ENCODE assay signal across 8 cellular contexts in the genomic region with DNA sequence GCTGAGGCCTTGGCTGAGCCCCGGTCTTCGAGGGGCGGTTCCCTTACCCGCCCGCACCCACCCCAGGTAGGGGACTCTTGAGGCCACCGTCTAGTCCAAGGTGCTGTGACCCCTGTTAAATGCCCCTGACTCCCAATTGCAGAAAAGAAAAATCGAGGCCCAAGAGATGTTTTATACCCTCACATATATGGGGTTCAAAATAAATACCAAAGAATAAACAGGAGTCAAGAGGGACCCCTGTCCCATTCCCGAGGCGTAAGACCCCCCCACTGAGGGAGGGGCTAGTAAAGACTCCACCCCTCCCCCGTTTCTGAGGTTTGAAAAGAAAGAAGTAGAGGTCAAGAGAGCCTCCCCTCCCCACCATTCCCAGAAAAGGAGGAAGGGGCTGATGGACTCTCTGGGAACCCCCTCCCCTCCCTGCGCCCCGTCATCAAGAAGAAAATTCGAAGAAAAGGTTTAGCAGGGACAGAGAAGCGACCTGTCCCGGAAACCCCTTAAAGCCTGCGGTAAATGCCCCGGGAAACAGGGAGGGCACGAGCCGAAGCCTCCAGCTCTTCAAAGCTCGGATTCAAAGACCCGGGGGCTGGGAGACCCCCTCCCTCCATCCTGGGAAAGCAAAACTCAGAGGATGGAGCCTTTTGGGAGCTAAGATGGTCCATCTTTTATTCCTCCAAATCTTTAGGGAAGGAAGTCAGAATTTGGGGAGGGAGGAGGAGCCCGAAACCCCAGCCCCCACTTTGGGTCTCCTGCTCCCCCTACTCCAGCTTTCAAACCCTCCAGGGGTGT. TPM values are rescaled to one million over a fixed set of nuclear protein-coding genes. Genes with fewer than 3 reads are reported as not detected.
A peak's percentile ranks its signal among the peaks of the same experiment; 100 is the strongest.
DNase-seq lines count a peak whose midpoint lies in the region; ATAC-seq and TF ChIP-seq lines count a peak whose summit lies in the region.

No MANE protein-coding gene starts in this region.

- peaks cover 0 to 4% of the 10 kb centered on the region in 2 donors for H3K36me3 Mint-ChIP-seq in CD4-positive, alpha-beta memory T cell
- H3K36me3 Mint-ChIP-seq in T-helper 2 cell treated with Interferon-gamma antibody and Interleukin-4, amounts not matched to agents 5 μg/mL and 100 μg/mL, for 36 hours (ENCODE audit: low read depth) = peaks cover 4% of the 10 kb centered on the region

- POLR2A ChIA-PET in CD4-positive, alpha-beta memory T cell (lab: Charles Lee; ENCODE audit: partially characterized antibody) = interaction anchor here (0.8 to 5.3 kb wide), 17 partner anchors 12 to 221 kb away, joined by 3 to 78 read pairs (median 4); a partner anchor contains a TSS

- WGBS in mesodermal cell (ENCODE audit: insufficient coverage in 2 of 2), 2 experiments = 0 to 2% methylated on average over 6 to 8 of the region's 22 CpGs

- peak overlapping the region; percentile 91 to 98 (median 96) for H3K4me3 Mint-ChIP-seq in CD4-positive, alpha-beta memory T cell
- peak overlapping the region; percentile 92 for H3K4me3 Mint-ChIP-seq in T-helper 2 cell treated with Interferon-gamma antibody and Interleukin-4, amounts not matched to agents 5 μg/mL and 100 μg/mL, for 36 hours

- H3K9me3 ChIP-seq in CD4-positive, alpha-beta memory T cell (ENCODE audit: control insufficient read depth in 1 of 2, low read length in 2 of 2) = no peaks in the 10 kb centered on the region
- H3K9me3 ChIP-seq in mesodermal cell (ENCODE audit: control insufficient read depth, low read length) (no peaks in the 10 kb centered on the region), tibial artery (no peaks in the 10 kb centered on the region)

- peaks cover 23% of the 10 kb centered on the region for H3K4me1 ChIP-seq in CD4-positive, alpha-beta memory T cell (ENCODE audit: insufficient read depth, low read length)
- H3K4me1 ChIP-seq in mesodermal cell (ENCODE audit: control insufficient read depth, insufficient read depth, low read length, poor library complexity, severe bottlenecking) = peaks cover 13% of the 10 kb centered on the region
- peaks cover 0 to 22% (median 14%) of the 10 kb centered on the region in 4 donors for H3K4me1 ChIP-seq in tibial artery

- intact Hi-C loops in CD4-positive, alpha-beta memory T cell (cut with micrococcal nuclease) = loop anchor here (1.0 to 2.0 kb wide), 7 partner anchors 11 to 432 kb away; a partner anchor contains a TSS
- intact Hi-C loops in dorsolateral prefrontal cortex (cut with DNase I) = loop anchor here (1.0 to 5.0 kb wide), 4 partner anchors 12 to 208 kb away; a partner anchor contains a TSS
- intact Hi-C loops in tibial artery (cut with DNase I; ENCODE audit: low total_unique reads) = loop anchor here (5.0 kb wide), 1 partner anchor 118 kb away; a partner anchor contains a TSS

- peak in 2 of 5 donors; percentile 37 to 55 for DNase-seq in CD4-positive, alpha-beta memory T cell
- peak; percentile 44 for DNase-seq in T-helper 2 cell treated with Interferon-gamma antibody and Interleukin-4, amounts not matched to agents 5 μg/mL and 100 μg/mL, for 36 hours (ENCODE audit: low spot score)
- DNase-seq in dorsolateral prefrontal cortex (peak in 1 of 10 donors; percentile 36), tibial artery (peak in 1 of 2 donors; percentile 67)

- no peaks in the 10 kb centered on the region for H3K27me3 ChIP-seq in CD4-positive, alpha-beta memory T cell (ENCODE audit: insufficient read depth, low read length)
- no peaks in the 10 kb centered on the region for H3K27me3 ChIP-seq in dorsolateral prefrontal cortex
- peaks cover 0 to 4% of the 10 kb centered on the region in 2 donors for H3K27me3 ChIP-seq in tibial artery

- H3K9me3 Mint-ChIP-seq in CD4-positive, alpha-beta memory T cell = peaks cover 0 to 1% (median 0%) of the 10 kb centered on the region in 8 donors
- H3K9me3 Mint-ChIP-seq in T-helper 2 cell treated with Interferon-gamma antibody and Interleukin-4, amounts not matched to agents 5 μg/mL and 100 μg/mL, for 36 hours = no peaks in the 10 kb centered on the region

- ATAC-seq in GM19372 (IDR thresholded peaks at IDR 0.05; ENCODE audit: low read depth, unreplicated experiment) = peak; percentile 8
- peak; percentile 1 for ATAC-seq in HG03469 (IDR thresholded peaks at IDR 0.05; ENCODE audit: unreplicated experiment)
- no peak for ATAC-seq in GM18519 (IDR thresholded peaks at IDR 0.05; ENCODE audit: low FRiP score, unreplicated experiment)

- TF ChIP-seq CTCF in dorsolateral prefrontal cortex (IDR thresholded peaks at IDR 0.05 in 54 of 56, conservative IDR thresholded peaks at IDR 0.05 in 2 of 56; ENCODE audit: low read depth in 1 of 56, partially characterized antibody in 56 of 56) = peak in 2 of 56 donors; percentile 0 to 2
- no peak for TF ChIP-seq CTCF in tibial artery (IDR thresholded peaks at IDR 0.05)

- peaks cover 13 to 33% (median 21%) of the 10 kb centered on the region in 4 donors for H3K4me1 Mint-ChIP-seq in CD4-positive, alpha-beta memory T cell
- peaks cover 13% of the 10 kb centered on the region for H3K4me1 Mint-ChIP-seq in T-helper 2 cell treated with Interferon-gamma antibody and Interleukin-4, amounts not matched to agents 5 μg/mL and 100 μg/mL, for 36 hours (ENCODE audit: low read depth)

- peak overlapping the region; percentile 63 for H3K27ac ChIP-seq in CD4-positive, alpha-beta memory T cell (ENCODE audit: low read depth, low read length)
- H3K27ac ChIP-seq in dorsolateral prefrontal cortex (peak overlapping the region; percentile 84 to 100 (median 98)), mesodermal cell (ENCODE audit: low read depth, low read length, severe bottlenecking) (peak overlapping the region; percentile 92), tibial artery (peak overlapping the region; percentile 88 to 92)

- H3K27ac Mint-ChIP-seq in CD4-positive, alpha-beta memory T cell = peak overlapping the region; percentile 79 to 98 (median 98)
- peak overlapping the region; percentile 91 for H3K27ac Mint-ChIP-seq in T-helper 2 cell treated with Interferon-gamma antibody and Interleukin-4, amounts not matched to agents 5 μg/mL and 100 μg/mL, for 36 hours

- H3K36me3 ChIP-seq in CD4-positive, alpha-beta memory T cell (ENCODE audit: insufficient read depth, low read length) = no peaks in the 10 kb centered on the region
- no peaks in the 10 kb centered on the region for H3K36me3 ChIP-seq in mesodermal cell (ENCODE audit: control insufficient read depth, insufficient read depth, low read length)
- H3K36me3 ChIP-seq in tibial artery = peaks cover 0 to 8% (median 0%) of the 10 kb centered on the region in 3 donors

- CTCF ChIA-PET in CD4-positive, alpha-beta memory T cell (lab: Charles Lee; ENCODE audit: partially characterized antibody) = interaction anchor here (2.2 to 10.7 kb wide), 6 partner anchors 12 to 184 kb away, joined by 6 to 150 read pairs (median 14); a partner anchor contains a TSS

- H3K4me3 ChIP-seq in CD4-positive, alpha-beta memory T cell (ENCODE audit: low read length in 2 of 2) = peak overlapping the region; percentile 54 to 81
- peak overlapping the region; percentile 36 to 96 (median 82) for H3K4me3 ChIP-seq in dorsolateral prefrontal cortex
- H3K4me3 ChIP-seq in mesodermal cell (ENCODE audit: extremely low read depth, insufficient read depth, low read length, poor library complexity, severe bottlenecking) = peak overlapping the region; percentile 56
- peak overlapping the region; percentile 51 to 72 for H3K4me3 ChIP-seq in tibial artery

- H3K27me3 Mint-ChIP-seq in CD4-positive, alpha-beta memory T cell = peaks cover 0 to 1% of the 10 kb centered on the region in 2 donors
- H3K27me3 Mint-ChIP-seq in T-helper 2 cell treated with Interferon-gamma antibody and Interleukin-4, amounts not matched to agents 5 μg/mL and 100 μg/mL, for 36 hours (ENCODE audit: low read depth) = peaks cover 6% of the 10 kb centered on the region

RNA-seq across cellular contexts. Expression of a gene that starts 0.7 kb away (rescaled TPM):
- total RNA-seq in CD4-positive, alpha-beta memory T cell = 1 to 10 TPM; 4.7 to 4.8 TPM
- polyA plus RNA-seq in CD4-positive, alpha-beta memory T cell = 1 to 10 TPM in 1 of 2 donors, under 1 TPM in 1; 0.59 to 1.0 TPM
- 100 to 1,000 TPM; 110 to 560 (median 402) TPM for total RNA-seq in dorsolateral prefrontal cortex
- polyA plus RNA-seq in mesodermal cell (2013, experiment 1 of 2) = 6.0 TPM
- polyA plus RNA-seq in mesodermal cell (2013, experiment 2 of 2) = 6.0 TPM

RNA-seq across cellular contexts. Expression of a gene that starts 11.6 kb away (rescaled TPM):
- total RNA-seq in CD4-positive, alpha-beta memory T cell = 1 to 10 TPM; 7.6 to 7.8 TPM
- polyA plus RNA-seq in CD4-positive, alpha-beta memory T cell = 10 to 100 TPM; 10.5 to 13.7 TPM
- total RNA-seq in dorsolateral prefrontal cortex = 10 to 100 TPM in 12 of 120 experiments, 1 to 10 TPM in 108; 3.8 to 12.2 (median 7.5) TPM
- 27.5 TPM for polyA plus RNA-seq in mesodermal cell (2013, experiment 1 of 2)
- polyA plus RNA-seq in mesodermal cell (2013, experiment 2 of 2) = 21.6 TPM

RNA-seq across cellular contexts. Expression of a gene that starts 21.7 kb away (rescaled TPM):
- total RNA-seq in CD4-positive, alpha-beta memory T cell = under 1 TPM in 1 of 2 experiments, not detected in 1; 0.52 TPM
- polyA plus RNA-seq in CD4-positive, alpha-beta memory T cell = not detected
- total RNA-seq in dorsolateral prefrontal cortex = 10 to 100 TPM in 12 of 120 experiments, 1 to 10 TPM in 107, under 1 TPM in 1; 0.81 to 14.6 (median 4.8) TPM
- 0.48 TPM for polyA plus RNA-seq in mesodermal cell (2013, experiment 1 of 2)
- polyA plus RNA-seq in mesodermal cell (2013, experiment 2 of 2) = not detected

RNA-seq across cellular contexts. Expression of a gene that starts 31.0 kb away (rescaled TPM):
- 10 to 100 TPM; 48.3 to 56.9 TPM for total RNA-seq in CD4-positive, alpha-beta memory T cell
- 10 to 100 TPM in 1 of 2 donors, 1 to 10 TPM in 1; 6.3 to 16.7 TPM for polyA plus RNA-seq in CD4-positive, alpha-beta memory T cell
- total RNA-seq in dorsolateral prefrontal cortex = 10 to 100 TPM in 35 of 120 experiments, 1 to 10 TPM in 68, under 1 TPM in 9, not detected in 8; 0.30 to 75.4 (median 7.3) TPM
- 3.5 TPM for polyA plus RNA-seq in mesodermal cell (2013, experiment 1 of 2)
- 2.9 TPM for polyA plus RNA-seq in mesodermal cell (2013, experiment 2 of 2)

RNA-seq across cellular contexts. Expression of a gene that starts 51.6 kb away (rescaled TPM):
- total RNA-seq in CD4-positive, alpha-beta memory T cell = 10 to 100 TPM; 18.1 to 23.0 TPM
- polyA plus RNA-seq in CD4-positive, alpha-beta memory T cell = 1 to 10 TPM; 1.5 to 6.6 TPM
- total RNA-seq in dorsolateral prefrontal cortex = 10 to 100 TPM; 32.9 to 92.3 (median 63.4) TPM
- 46.4 TPM for polyA plus RNA-seq in mesodermal cell (2013, experiment 1 of 2)
- polyA plus RNA-seq in mesodermal cell (2013, experiment 2 of 2) = 37.9 TPM

Comparison
In these comparisons a context has a peak if more than half of its experiments do, and no peak if none do; other contexts are left out.
1. RNA of a gene that starts 0.7 kb away (total RNA-seq): 110 to 560 TPM in dorsolateral prefrontal cortex; 4.7 to 4.8 TPM in CD4-positive, alpha-beta memory T cell; every median in the first group is over 10 times any median in the second.
2. Peak in every context shown above with its lines, with median percentiles within 50 percentile points of each other: H3K27ac ChIP-seq and H3K4me3 ChIP-seq.